23 cellular contexts compared by ENCODE assay signal in genomic region chrX:54509401-54509800, GRCh38. TPM values are rescaled to one million over a fixed set of nuclear protein-coding genes. Genes with fewer than 3 reads are reported as not detected.
DNase-seq lines count a peak whose midpoint lies in the region; ATAC-seq, FAIRE-seq and TF ChIP-seq lines count a peak whose summit lies in the region.
"Had no signal": no experiment of that assay in that cellular context is flagged by ENCODE, and none has a peak within 500 bp of the region (broad histone marks: within the 10 kb centered on the region; RNA-seq: fewer than 3 reads in every experiment).

No MANE protein-coding gene starts in this region.

- FAIRE-seq in endothelial cell of umbilical vein (lab: Jason Lieb, UNC), result peak; percentile 33
- FAIRE-seq: small intestine had no signal

- H3K9me1 ChIP-seq in endothelial cell of umbilical vein (replicated peaks; ENCODE audit: control insufficient read depth, extremely low read depth, insufficient read depth, low read length), result no peaks in the 10 kb centered on the region

- H3K9me3 ChIP-seq in endothelial cell of umbilical vein (replicated peaks; ENCODE audit: control insufficient read depth, insufficient read depth, low read length), result no peaks in the 10 kb centered on the region
- H3K9me3 ChIP-seq: thyroid gland had no signal

- no peaks in the 10 kb centered on the region for H3K79me2 ChIP-seq in endothelial cell of umbilical vein (ENCODE audit: control insufficient read depth, insufficient read depth, low read length)

- no peaks in the 10 kb centered on the region for H3K27me3 ChIP-seq in endothelial cell of umbilical vein (ENCODE audit: control insufficient read depth in 2 of 2, insufficient read depth in 2 of 2, low read length in 2 of 2)
- H3K27me3 ChIP-seq: thyroid gland had no signal

- ATAC-seq in HG02885 (IDR thresholded peaks at IDR 0.05; ENCODE audit: poor library complexity, unreplicated experiment) (no peak), GM21619 (IDR thresholded peaks at IDR 0.05; ENCODE audit: unreplicated experiment) (no peak), HG02840 (IDR thresholded peaks at IDR 0.05; ENCODE audit: low FRiP score, unreplicated experiment) (no peak), GM21528 (IDR thresholded peaks at IDR 0.05; ENCODE audit: low FRiP score, unreplicated experiment) (no peak)
- ATAC-seq: activated naive CD4-positive, alpha-beta T cell treated with anti-CD3 and anti-CD28 coated beads, Interleukin-2, amount 50 U/mL, for 72 hours; heart right ventricle; naive thymus-derived CD8-positive, alpha-beta T cell; stimulated activated naive CD8-positive, alpha-beta T cell treated with anti-CD3 and anti-CD28 coated beads, Interleukin-15, Interleukin-2, amounts not matched to agents 100 U/mL and 50 U/mL, for 24 hours had no signal

- TF ChIP-seq CTCF in AG10803 (conservative IDR thresholded peaks at IDR 0.05; ENCODE audit: low read length), result no peak
- no peak for TF ChIP-seq CTCF in HFFc6 (IDR thresholded peaks at IDR 0.05)
- TF ChIP-seq CTCF in endothelial cell of umbilical vein (IDR thresholded peaks at IDR 0.05; ENCODE audit: extremely low read depth in 1 of 2, insufficient read depth in 1 of 2, low read depth in 1 of 2, low read length in 2 of 2), result no peak
- no peak for TF ChIP-seq CTCF in nephron (IDR thresholded peaks at IDR 0.05; ENCODE audit: unreplicated experiment in 3 of 3)

- H3K4me3 Mint-ChIP-seq in HFFc6 (no peak overlapping the region), nephron (no peak overlapping the region)
- H3K4me3 Mint-ChIP-seq: CD4-positive, alpha-beta T cell; IgD-negative memory B cell; naive thymus-derived CD8-positive, alpha-beta T cell had no signal

- H2AFZ ChIP-seq in endothelial cell of umbilical vein (ENCODE audit: low read depth, low read length), result peak overlapping the region; percentile 39

- H3K27me3 Mint-ChIP-seq in HFFc6 (ENCODE audit: insufficient read depth) (peaks cover 2% of the 10 kb centered on the region), nephron (ENCODE audit: low read depth) (no peaks in the 10 kb centered on the region)

- H3K4me2 ChIP-seq in endothelial cell of umbilical vein (ENCODE audit: insufficient read depth, low read length), result peak overlapping the region; percentile 58

- H3K27ac Mint-ChIP-seq in HFFc6 (peak overlapping the region; percentile 79), nephron (peak overlapping the region; percentile 79 to 91 (median 88))
- H3K27ac Mint-ChIP-seq: activated naive CD4-positive, alpha-beta T cell treated with anti-CD3 and anti-CD28 coated beads, Interleukin-2, amount 50 U/mL, for 72 hours; CD4-positive, alpha-beta T cell; IgD-negative memory B cell; naive thymus-derived CD8-positive, alpha-beta T cell had no signal

- peak; percentile 67 for DNase-seq in AG10803 (ENCODE audit: low read depth)
- DNase-seq in HFFc6, result no peak
- DNase-seq in endothelial cell of umbilical vein (ENCODE audit: low read depth, low spot score), result peak; percentile 60
- DNase-seq: activated CD4-positive, alpha-beta T cell treated with anti-CD3 and anti-CD28 coated beads for 4 hours; CD4-positive, alpha-beta T cell; GF-D8; heart right ventricle; naive thymus-derived CD8-positive, alpha-beta T cell; NCI-H1417 treated with DMSO at 0.1 percent for 48 hours; NCI-H524 treated with DMSO at 0.1 percent for 48 hours; posterior cingulate gyrus; small intestine; stimulated activated CD4-positive, alpha-beta T cell treated with anti-CD3 and anti-CD28 coated beads, Interleukin-4, amount 100 ng/mL, for 1 hour; stimulated activated naive CD8-positive, alpha-beta T cell treated with anti-CD3 and anti-CD28 coated beads, Interleukin-15, Interleukin-2, amounts not matched to agents 100 U/mL and 50 U/mL, for 24 hours; thyroid gland had no signal

- peaks cover 11% of the 10 kb centered on the region for H3K4me1 Mint-ChIP-seq in HFFc6 (ENCODE audit: low read depth)
- H3K4me1 Mint-ChIP-seq in nephron, result peaks cover 8% of the 10 kb centered on the region
- H3K4me1 Mint-ChIP-seq: IgD-negative memory B cell had no signal

- no peaks in the 10 kb centered on the region for H3K36me3 ChIP-seq in endothelial cell of umbilical vein (ENCODE audit: control insufficient read depth in 2 of 2, extremely low read depth in 1 of 2, insufficient read depth in 2 of 2, low read length in 2 of 2)
- H3K36me3 ChIP-seq: heart right ventricle, thyroid gland had no signal

- H3K9me3 Mint-ChIP-seq in HFFc6 (no peaks in the 10 kb centered on the region), nephron (peaks cover 11% of the 10 kb centered on the region)
- H3K9me3 Mint-ChIP-seq: activated naive CD4-positive, alpha-beta T cell treated with anti-CD3 and anti-CD28 coated beads, Interleukin-2, amount 50 U/mL, for 72 hours; CD4-positive, alpha-beta T cell had no signal

- H3K4me1 ChIP-seq in endothelial cell of umbilical vein (ENCODE audit: control insufficient read depth, extremely low read depth, insufficient read depth, low read length), result peaks cover 9% of the 10 kb centered on the region
- H3K4me1 ChIP-seq: thyroid gland had no signal

- no peak overlapping the region for H3K4me3 ChIP-seq in AG10803 (ENCODE audit: low read length)
- H3K4me3 ChIP-seq in endothelial cell of umbilical vein (replicated peaks in 1 of 3; ENCODE audit: insufficient read depth in 1 of 3, low read depth in 1 of 3, low read length in 3 of 3), result no peak overlapping the region
- H3K4me3 ChIP-seq: heart right ventricle, lung, thyroid gland had no signal

- TF ChIP-seq POLR2A in endothelial cell of umbilical vein (IDR thresholded peaks at IDR 0.05; ENCODE audit: low read depth, low read length), result no peak

- H3K27ac ChIP-seq in endothelial cell of umbilical vein (ENCODE audit: insufficient read depth, low read depth, low read length), result peak overlapping the region; percentile 70
- H3K27ac ChIP-seq: thyroid gland had no signal

- no peaks in the 10 kb centered on the region for H4K20me1 ChIP-seq in endothelial cell of umbilical vein (replicated peaks; ENCODE audit: control insufficient read depth, extremely low read depth, insufficient read depth, low read length)

- intact Hi-C loops in endothelial cell of umbilical vein (cut with micrococcal nuclease), result loop anchor here (1.0 kb wide), 1 partner anchor 20 kb away; no protein-coding TSS in a partner anchor

- BruUV-seq in endothelial cell of umbilical vein (replicated peaks; lab: Mats Ljungman, UMichigan), result no TSS peak

- CTCF ChIA-PET in endothelial cell of umbilical vein (lab: Charles Lee), result interaction anchor here (0.6 to 1.1 kb wide), 2 partner anchors 15 to 23 kb away, joined by 3 read pairs; no protein-coding TSS in a partner anchor

- dilution Hi-C loops in endothelial cell of umbilical vein (cut with MboI; ENCODE audit: extremely low pct_ligation_motif_present, low sequenced_read_pairs), result no loop called here

- no peaks in the 10 kb centered on the region for H3K36me3 Mint-ChIP-seq in HFFc6 (ENCODE audit: low read depth)
- no peaks in the 10 kb centered on the region for H3K36me3 Mint-ChIP-seq in nephron (ENCODE audit: low read depth)
- H3K36me3 Mint-ChIP-seq: activated naive CD4-positive, alpha-beta T cell treated with anti-CD3 and anti-CD28 coated beads, Interleukin-2, amount 50 U/mL, for 72 hours; IgD-negative memory B cell had no signal

- POLR2A ChIA-PET in endothelial cell of umbilical vein (lab: Charles Lee), result no interaction called here

- no peak overlapping the region for H3K9ac ChIP-seq in endothelial cell of umbilical vein (replicated peaks; ENCODE audit: extremely low read depth, insufficient read depth, low read length)

TF ChIP-seq in endothelial cell of umbilical vein, 7 proteins besides CTCF, POLR2A, EP300 and RAD21:
- no peak for TF ChIP-seq EZH2 (IDR thresholded peaks at IDR 0.05; ENCODE audit: borderline replicate concordance, low read depth, low read length, severe bottlenecking)
- TF ChIP-seq GATA2 (IDR thresholded peaks at IDR 0.05; ENCODE audit: insufficient read depth, insufficient read length, low read depth, low read length), result no peak
- no peak for TF ChIP-seq MYC (IDR thresholded peaks at IDR 0.05; ENCODE audit: low read depth, low read length)
- TF ChIP-seq MAX (IDR thresholded peaks at IDR 0.05; ENCODE audit: insufficient read depth, insufficient read length), result no peak
- TF ChIP-seq JUN (IDR thresholded peaks at IDR 0.05; ENCODE audit: borderline replicate concordance, insufficient read depth, insufficient read length, low read depth), result no peak
- no peak for TF ChIP-seq POLR2AphosphoS5 (IDR thresholded peaks at IDR 0.05; ENCODE audit: insufficient read depth, low read depth, low read length)
- TF ChIP-seq FOS (IDR thresholded peaks at IDR 0.05; ENCODE audit: borderline replicate concordance, insufficient read depth, low read length), result no peak

RNA-seq across cellular contexts. Expression of gene FGD1, which starts 13.4 kb away (rescaled TPM):
- 10 to 100 TPM; 16.2 to 19.8 (median 17.9) TPM for total RNA-seq in HFFc6 (2021; fragmentation: NEBNext Ultra II Directional; extraction: Animal tissue kit (Norgen Biotek cat#: 25700))
- 18.0 and 19.6 TPM in 2 replicates for total RNA-seq in endothelial cell of umbilical vein
- polyA plus RNA-seq in endothelial cell of umbilical vein, result 6.3 and 6.7 TPM in 2 replicates
- polyA plus RNA-seq in endothelial cell of umbilical vein (2011; cell fraction: cytosol; rRNA removed), result 8.5 and 10.0 TPM in 2 replicates
- polyA plus RNA-seq in endothelial cell of umbilical vein (2011; cell fraction: nucleus; rRNA removed), result 10.6 and 12.8 TPM in 2 replicates
- 8.8 and 12.2 TPM in 2 replicates for polyA plus RNA-seq in endothelial cell of umbilical vein (2012)
- 5.7 and 5.8 TPM in 2 replicates for polyA minus RNA-seq in endothelial cell of umbilical vein
- polyA minus RNA-seq in endothelial cell of umbilical vein (2011; cell fraction: cytosol; rRNA and poly(A)+ RNA removed), result 2.8 TPM
- polyA minus RNA-seq in endothelial cell of umbilical vein (2011; cell fraction: nucleus; rRNA and poly(A)+ RNA removed), result 3.7 and 5.0 TPM in 2 replicates

RNA-seq across cellular contexts. Expression of gene GNL3L, which starts 20.6 kb away (rescaled TPM):
- total RNA-seq in HFFc6 (2021; fragmentation: NEBNext Ultra II Directional; extraction: Animal tissue kit (Norgen Biotek cat#: 25700)), result 10 to 100 TPM; 42.4 to 49.2 (median 44.4) TPM
- total RNA-seq in endothelial cell of umbilical vein, result 46.0 and 48.0 TPM in 2 replicates
- polyA plus RNA-seq in endothelial cell of umbilical vein, result 18.1 and 20.3 TPM in 2 replicates
- 22.1 and 23.2 TPM in 2 replicates for polyA plus RNA-seq in endothelial cell of umbilical vein (2011; cell fraction: cytosol; rRNA removed)
- 34.4 and 35.2 TPM in 2 replicates for polyA plus RNA-seq in endothelial cell of umbilical vein (2011; cell fraction: nucleus; rRNA removed)
- 13.3 and 16.9 TPM in 2 replicates for polyA plus RNA-seq in endothelial cell of umbilical vein (2012)
- polyA minus RNA-seq in endothelial cell of umbilical vein, result 55.8 and 60.6 TPM in 2 replicates
- 76.5 TPM for polyA minus RNA-seq in endothelial cell of umbilical vein (2011; cell fraction: cytosol; rRNA and poly(A)+ RNA removed)
- polyA minus RNA-seq in endothelial cell of umbilical vein (2011; cell fraction: nucleus; rRNA and poly(A)+ RNA removed), result 27.2 and 35.7 TPM in 2 replicates
